Comparison of ENCODE assay signal across 8 cellular contexts in genomic region chr17:7352559-7352889, GRCh38. TPM values are rescaled to one million over a fixed set of nuclear protein-coding genes. Genes with fewer than 3 reads are reported as not detected.
DNase-seq lines count a peak whose midpoint lies in the region; ATAC-seq and TF ChIP-seq lines count a peak whose summit lies in the region.

No MANE protein-coding gene starts in this region.

- peak overlapping the region; percentile 80 for H3K4me2 ChIP-seq in mesenchymal stem cell (ENCODE audit: low read length, poor library complexity, severe bottlenecking)

- H2BK5ac ChIP-seq in mesenchymal stem cell (ENCODE audit: low read depth, low read length, poor library complexity, severe bottlenecking) = no peak overlapping the region

- H3K27me3 Mint-ChIP-seq in type B pancreatic cell = no peaks in the 10 kb centered on the region

- peak overlapping the region; percentile 89 for H3K4me3 Mint-ChIP-seq in type B pancreatic cell

- peak overlapping the region; percentile 90 for H4K8ac ChIP-seq in mesenchymal stem cell (ENCODE audit: low read length)

- peak overlapping the region; percentile 97 for H3K27ac ChIP-seq in cardiac muscle cell
- peak overlapping the region; percentile 98 to 99 for H3K27ac ChIP-seq in breast epithelium
- peak overlapping the region; percentile 1 for H3K27ac ChIP-seq in mesenchymal stem cell (ENCODE audit: low read length, poor library complexity, severe bottlenecking)

- WGBS in mesenchymal stem cell = 65% methylated on average over 8 of the region's 8 CpGs

- DNase-seq in cardiac muscle cell (ENCODE audit: low read depth in 1 of 2, low spot score in 1 of 2) (no peak), left cardiac atrium (no peak), breast epithelium (ENCODE audit: low spot score in 2 of 2) (no peak), mesenchymal stem cell (no peak), type B pancreatic cell (ENCODE audit: extremely low spot score, unreplicated experiment) (no peak), retina (no peak)

- H3K79me1 ChIP-seq in mesenchymal stem cell (replicated peaks; ENCODE audit: low read length, poor library complexity, severe bottlenecking) = peaks cover 33% of the 10 kb centered on the region

- H3K9me3 ChIP-seq in cardiac muscle cell (ENCODE audit: low read depth) = no peaks in the 10 kb centered on the region
- no peaks in the 10 kb centered on the region for H3K9me3 ChIP-seq in breast epithelium
- H3K9me3 ChIP-seq in mesenchymal stem cell (ENCODE audit: control insufficient read depth, low read length) = no peaks in the 10 kb centered on the region

- H3K4ac ChIP-seq in mesenchymal stem cell (ENCODE audit: low read depth in 1 of 2, low read length in 2 of 2) = peak overlapping the region; percentile 29 to 95

- TF ChIP-seq CTCF in cardiac muscle cell (IDR thresholded peaks at IDR 0.05; ENCODE audit: low read depth, low read length) (no peak), breast epithelium (IDR thresholded peaks at IDR 0.05) (no peak), type B pancreatic cell (conservative IDR thresholded peaks at IDR 0.05) (peak; percentile 3)

- H3K4me3 ChIP-seq in cardiac muscle cell = peak overlapping the region; percentile 54
- peak overlapping the region; percentile 70 to 79 (median 72) for H3K4me3 ChIP-seq in breast epithelium
- peak overlapping the region; percentile 64 to 95 for H3K4me3 ChIP-seq in mesenchymal stem cell (ENCODE audit: insufficient read depth in 1 of 2, low read depth in 1 of 2, low read length in 2 of 2)

- intact Hi-C loops in left cardiac atrium (cut with DNase I) = loop anchor here in 1 of 2 donors (2.0 kb wide), 1 partner anchor 208 kb away; the partner anchor contains the start of gene SENP3
- intact Hi-C loops in breast epithelium (cut with DNase I; ENCODE audit: low total_unique reads) = loop anchor here (10.0 kb wide), 1 partner anchor 82 kb away; the partner anchor contains the start of genes FGF11 and TMEM102

- H3K4me1 ChIP-seq in cardiac muscle cell (ENCODE audit: low read depth) (peaks cover 13% of the 10 kb centered on the region), breast epithelium (peaks cover 0 to 12% of the 10 kb centered on the region in 2 donors), mesenchymal stem cell (ENCODE audit: control insufficient read depth, insufficient read depth, low read depth, low read length) (peaks cover 47% of the 10 kb centered on the region)

- peak overlapping the region; percentile 54 for H2AK5ac ChIP-seq in mesenchymal stem cell (ENCODE audit: low read length, severe bottlenecking)

- peak overlapping the region; percentile 99 for H3K9ac ChIP-seq in mesenchymal stem cell (ENCODE audit: low read length)

- peak overlapping the region; percentile 96 for H4K91ac ChIP-seq in mesenchymal stem cell (ENCODE audit: low read length)

- H3K27ac Mint-ChIP-seq in type B pancreatic cell = peak overlapping the region; percentile 91

- H2BK120ac ChIP-seq in mesenchymal stem cell (ENCODE audit: low read depth, low read length) = peak overlapping the region; percentile 76

- no peaks in the 10 kb centered on the region for H3K36me3 ChIP-seq in cardiac muscle cell
- H3K36me3 ChIP-seq in breast epithelium = no peaks in the 10 kb centered on the region
- no peaks in the 10 kb centered on the region for H3K36me3 ChIP-seq in mesenchymal stem cell (ENCODE audit: control insufficient read depth in 1 of 2, insufficient read depth in 2 of 2, low read depth in 1 of 2, low read length in 2 of 2)

- peak overlapping the region; percentile 80 for H2BK15ac ChIP-seq in mesenchymal stem cell (ENCODE audit: low read depth, poor library complexity, severe bottlenecking)

- no peak for TF ChIP-seq POLR2A in breast epithelium (IDR thresholded peaks at IDR 0.05)

- H3K23ac ChIP-seq in mesenchymal stem cell (ENCODE audit: low read length in 2 of 2) = no peak overlapping the region

- H3K9me3 Mint-ChIP-seq in type B pancreatic cell = no peaks in the 10 kb centered on the region

- no peak for ATAC-seq in left cardiac atrium
- ATAC-seq in GM21528 (IDR thresholded peaks at IDR 0.05; ENCODE audit: low FRiP score, unreplicated experiment) = no peak
- no peak for ATAC-seq in GM21447 (IDR thresholded peaks at IDR 0.05; ENCODE audit: unreplicated experiment)

- H3K4me1 Mint-ChIP-seq in type B pancreatic cell (ENCODE audit: unreplicated experiment) = peaks cover 29% of the 10 kb centered on the region

- H2BK12ac ChIP-seq in mesenchymal stem cell (ENCODE audit: low read length in 2 of 2) = peak overlapping the region in 1 of 2 experiments; percentile 45

- no peak overlapping the region for H3K14ac ChIP-seq in mesenchymal stem cell (ENCODE audit: low read length in 2 of 2)

- H3K36me3 Mint-ChIP-seq in type B pancreatic cell = no peaks in the 10 kb centered on the region

- no peaks in the 10 kb centered on the region for H3K27me3 ChIP-seq in cardiac muscle cell
- no peaks in the 10 kb centered on the region for H3K27me3 ChIP-seq in breast epithelium
- H3K27me3 ChIP-seq in mesenchymal stem cell (ENCODE audit: control insufficient read depth in 1 of 2, insufficient read depth in 1 of 2, low read length in 2 of 2) = no peaks in the 10 kb centered on the region

- no peak overlapping the region for H2AFZ ChIP-seq in mesenchymal stem cell (ENCODE audit: low read depth, low read length)

- H3K18ac ChIP-seq in mesenchymal stem cell (ENCODE audit: low read depth in 1 of 2, low read length in 2 of 2) = peak overlapping the region; percentile 92 to 97

RNA-seq across cellular contexts. Expression of gene KCTD11, which starts 0.6 kb away (rescaled TPM):
- total RNA-seq in cardiac muscle cell (15.9 and 18.4 TPM in 2 replicates), left cardiac atrium (1 to 10 TPM; 5.3 to 5.9 TPM), breast epithelium (10 to 100 TPM in 2 of 3 donors, 1 to 10 TPM in 1; 9.1 to 11.5 (median 11.0) TPM), type B pancreatic cell (ENCODE audit: low replicate concordance) (9.5 and 15.5 TPM in 2 replicates)
- polyA plus RNA-seq in cardiac muscle cell = 10.7 and 14.0 TPM in 2 replicates
- 7.1 TPM for polyA plus RNA-seq in mesenchymal stem cell (2013, experiment 1 of 2)
- polyA plus RNA-seq in mesenchymal stem cell (2013, experiment 2 of 2) = 6.8 TPM

RNA-seq across cellular contexts. Expression of gene TMEM95, which starts 2.4 kb away (rescaled TPM):
- total RNA-seq in cardiac muscle cell (not detected in 2 replicates), left cardiac atrium (not detected), breast epithelium (not detected), type B pancreatic cell (ENCODE audit: low replicate concordance) (not detected in 2 replicates)
- polyA plus RNA-seq in cardiac muscle cell = not detected in 2 replicates
- polyA plus RNA-seq in mesenchymal stem cell (2013, experiment 1 of 2) = not detected
- not detected for polyA plus RNA-seq in mesenchymal stem cell (2013, experiment 2 of 2)

RNA-seq across cellular contexts. Expression of gene ACAP1, which starts 16.2 kb away (rescaled TPM):
- total RNA-seq in cardiac muscle cell = 1.4 and 6.9 TPM in 2 replicates
- 25.9 and 32.1 TPM in 2 replicates for polyA plus RNA-seq in cardiac muscle cell
- total RNA-seq in left cardiac atrium = 10 to 100 TPM; 19.0 to 20.4 TPM
- 1 to 10 TPM; 3.4 to 6.6 (median 5.2) TPM for total RNA-seq in breast epithelium
- polyA plus RNA-seq in mesenchymal stem cell (2013, experiment 1 of 2) = 5.8 TPM
- 8.4 TPM for polyA plus RNA-seq in mesenchymal stem cell (2013, experiment 2 of 2)
- total RNA-seq in type B pancreatic cell (ENCODE audit: low replicate concordance) = 3.2 and 8.3 TPM in 2 replicates

RNA-seq across cellular contexts. Expression of gene NEURL4, which starts 23.4 kb away (rescaled TPM):
- 25.3 and 32.4 TPM in 2 replicates for total RNA-seq in cardiac muscle cell
- 12.2 and 15.5 TPM in 2 replicates for polyA plus RNA-seq in cardiac muscle cell
- 10 to 100 TPM; 24.8 to 38.8 TPM for total RNA-seq in left cardiac atrium
- 10 to 100 TPM; 15.0 to 22.9 (median 17.4) TPM for total RNA-seq in breast epithelium
- 9.9 TPM for polyA plus RNA-seq in mesenchymal stem cell (2013, experiment 1 of 2)
- 8.3 TPM for polyA plus RNA-seq in mesenchymal stem cell (2013, experiment 2 of 2)
- total RNA-seq in type B pancreatic cell (ENCODE audit: low replicate concordance) = 49.9 and 61.5 TPM in 2 replicates

RNA-seq across cellular contexts. Expression of gene TNK1, which starts 28.4 kb away (rescaled TPM):
- 1.3 and 2.6 TPM in 2 replicates for total RNA-seq in cardiac muscle cell
- polyA plus RNA-seq in cardiac muscle cell = 2.9 and 4.3 TPM in 2 replicates
- 1 to 10 TPM; 1.9 to 2.1 TPM for total RNA-seq in left cardiac atrium
- total RNA-seq in breast epithelium = 10 to 100 TPM in 2 of 3 donors, 1 to 10 TPM in 1; 1.1 to 22.1 (median 14.4) TPM
- polyA plus RNA-seq in mesenchymal stem cell (2013, experiment 1 of 2) = 0.04 TPM
- not detected for polyA plus RNA-seq in mesenchymal stem cell (2013, experiment 2 of 2)
- total RNA-seq in type B pancreatic cell (ENCODE audit: low replicate concordance) = 6.6 and 11.5 TPM in 2 replicates

Comparison
In these comparisons a context has a peak if more than half of its experiments do, and no peak if none do; other contexts are left out.
1. H3K27ac ChIP-seq: peak in every context shown above with its lines; median percentile 98 in breast epithelium; 97 in cardiac muscle cell; 1 in mesenchymal stem cell.